7 cellular contexts compared by ENCODE assay signal in the genomic region with DNA sequence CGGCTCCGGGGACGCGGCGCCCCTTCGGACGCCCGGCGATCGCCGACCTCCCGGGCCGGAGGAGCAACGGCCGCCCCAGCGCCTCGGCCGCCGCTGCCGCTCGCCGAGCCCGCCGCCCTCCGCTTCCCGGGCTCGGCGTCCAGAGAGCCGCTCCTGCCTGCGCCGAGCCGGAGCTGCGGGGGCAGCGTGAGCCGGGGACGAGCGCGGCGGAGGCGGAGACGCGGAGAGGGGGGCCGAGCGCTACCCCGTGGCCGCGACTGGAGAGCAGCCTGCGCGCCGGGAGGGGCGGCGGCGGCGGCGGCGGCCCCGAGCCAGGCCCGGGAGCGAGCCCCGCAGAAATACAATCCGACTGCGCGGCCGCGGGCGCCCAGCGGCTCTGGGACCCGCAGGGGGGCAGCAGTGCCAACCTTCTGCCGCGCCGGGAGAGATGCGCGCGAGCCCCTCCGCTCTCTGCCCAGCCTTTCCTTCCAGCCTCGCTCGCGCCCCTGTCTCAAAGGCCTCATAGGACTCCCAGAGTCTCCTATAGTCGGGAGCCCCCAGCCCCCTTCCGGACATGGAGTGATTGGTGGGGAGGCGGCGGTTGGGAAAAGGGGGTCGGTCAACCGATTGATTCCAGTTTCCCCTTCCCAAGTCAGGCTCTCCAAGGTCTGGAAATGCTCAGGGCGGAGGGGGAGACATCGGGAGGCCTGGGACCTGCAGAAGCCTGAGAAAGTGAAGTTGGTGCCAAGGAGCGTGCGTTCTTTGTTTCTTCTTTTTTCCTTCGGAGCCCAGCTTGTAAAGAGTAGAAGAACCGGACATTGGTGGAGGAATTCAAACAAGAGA. TPM values are rescaled to one million over a fixed set of nuclear protein-coding genes. Genes with fewer than 3 reads are reported as not detected.
DNase-seq lines count a peak whose midpoint lies in the region; ATAC-seq and TF ChIP-seq lines count a peak whose summit lies in the region.

No MANE protein-coding gene starts in this region.

- ATAC-seq in Panc1 (peak; percentile 66), HG03469 (IDR thresholded peaks at IDR 0.05; ENCODE audit: unreplicated experiment) (no peak), GM19397 (IDR thresholded peaks at IDR 0.05; ENCODE audit: unreplicated experiment) (no peak)

- peak overlapping the region; percentile 18; the same call in 1 of the 2 replicates for H3K27ac ChIP-seq in HEK293 (ENCODE audit: extremely low read depth, low read depth, low read length)
- no peak overlapping the region for H3K27ac ChIP-seq in Panc1 (ENCODE audit: low read length)
- H3K27ac ChIP-seq in spleen: peak overlapping the region in 6 of 8 donors; percentile 29 to 76 (median 70)

- BruUV-seq in Panc1 (replicated peaks; lab: Mats Ljungman, UMichigan): no TSS peak

- CTCF ChIA-PET in HEK293 (lab: Yijun Ruan, JAX) (interaction anchor here (0.6 to 3.3 kb wide), 11 partner anchors 12 to 531 kb away, joined by 3 to 21 read pairs (median 3); no protein-coding TSS in a partner anchor), Panc1 (lab: Charles Lee) (no interaction called here)

- WGBS in spleen, 5 donors: 5 to 23% (median 9%) methylated on average over 22 to 90 of the region's 90 CpGs

- H3K4me1 ChIP-seq in HEK293 (ENCODE audit: control insufficient read depth, insufficient read depth, low read length) (no peaks in the 10 kb centered on the region), Panc1 (ENCODE audit: control insufficient read depth, insufficient read depth, low read length) (peaks cover 6% of the 10 kb centered on the region), spleen (peaks cover 13 to 67% (median 38%) of the 10 kb centered on the region in 6 donors)

- peak; percentile 61; the same call in 1 of the 2 replicates for TF ChIP-seq CTCF in HEK293 (tag by site-specific recombination; IDR thresholded peaks at IDR 0.05)
- TF ChIP-seq CTCF in Panc1 (IDR thresholded peaks at IDR 0.05): peak; percentile 69
- peak in 5 of 11 experiments; percentile 24 to 48 (median 33) for TF ChIP-seq CTCF in spleen (IDR thresholded peaks at IDR 0.05 in 8 of 11, conservative IDR thresholded peaks at IDR 0.05 in 3 of 11)

- H3K36me3 ChIP-seq in HEK293 (ENCODE audit: control insufficient read depth in 2 of 2, insufficient read depth in 1 of 2, low read length in 2 of 2): no peaks in the 10 kb centered on the region
- no peaks in the 10 kb centered on the region for H3K36me3 ChIP-seq in Panc1 (ENCODE audit: control insufficient read depth, insufficient read depth, low read length)
- no peaks in the 10 kb centered on the region for H3K36me3 ChIP-seq in spleen

- TF ChIP-seq POLR2A in spleen (IDR thresholded peaks at IDR 0.05): no peak

- in situ Hi-C loops in Panc1 (cut with HindIII; ENCODE audit: low pct_unique_long_range_greater_than_20kb, low sequenced_read_pairs): no loop called here

- H3K4me3 ChIP-seq in HEK293 (ENCODE audit: low read depth, low read length): peak overlapping the region; percentile 49
- H3K4me3 ChIP-seq in Panc1 (ENCODE audit: low read depth in 2 of 2, low read length in 2 of 2): peak overlapping the region in 1 of 2 experiments; percentile 38; a peak in 2 of 4 replicates
- peak overlapping the region; percentile 54 to 76 (median 64) for H3K4me3 ChIP-seq in spleen

- intact Hi-C loops in Panc1 (cut with micrococcal nuclease; ENCODE audit: unreplicated experiment) (loop anchor here (10.0 kb wide), 1 partner anchor 220 kb away; no protein-coding TSS in a partner anchor), spleen (cut with DNase I; ENCODE audit: low total_unique reads) (no loop called here)

- POLR2A ChIA-PET in HEK293 (lab: Yijun Ruan, JAX): interaction anchor here (1.6 kb wide), 1 partner anchor 559 kb away, joined by 5 read pairs; a partner anchor contains a TSS
- POLR2A ChIA-PET in Panc1 (lab: Charles Lee): no interaction called here

- H3K27me3 ChIP-seq in Panc1 (ENCODE audit: control insufficient read depth, insufficient read depth, low read length): peaks cover 45% of the 10 kb centered on the region
- H3K27me3 ChIP-seq in spleen (replicated peaks in 1 of 7): peaks cover 0 to 74% (median 28%) of the 10 kb centered on the region in 7 donors

- no peaks in the 10 kb centered on the region for H3K9me3 ChIP-seq in HEK293 (ENCODE audit: control insufficient read depth, insufficient read depth, low read depth, low read length)
- no peaks in the 10 kb centered on the region for H3K9me3 ChIP-seq in Panc1 (ENCODE audit: control insufficient read depth, insufficient read depth, low read depth, low read length)
- no peaks in the 10 kb centered on the region for H3K9me3 ChIP-seq in spleen

- DNase-seq in Panc1 (ENCODE audit: low read depth, low spot score) (no peak), astrocyte of the hippocampus (ENCODE audit: low read depth, low spot score) (peak; percentile 81), iris pigment epithelial cell (ENCODE audit: low read depth) (peak; percentile 55), spleen (peak; percentile 91)

TF ChIP-seq in HEK293, 187 proteins besides CTCF, POLR2A, EP300 and RAD21 (continues in another document):
- TF ChIP-seq BCL11B (tag by site-specific recombination; IDR thresholded peaks at IDR 0.05; ENCODE audit: low read depth) (no peak), ZNF366 (tag by site-specific recombination; conservative IDR thresholded peaks at IDR 0.05) (no peak), ZNF549 (tag by site-specific recombination; IDR thresholded peaks at IDR 0.05) (no peak), ZNF302 (tag by site-specific recombination; IDR thresholded peaks at IDR 0.05; ENCODE audit: low read depth) (no peak), ZNF23 (tag by site-specific recombination; IDR thresholded peaks at IDR 0.05; ENCODE audit: borderline replicate concordance) (no peak), ZNF624 (tag by site-specific recombination; IDR thresholded peaks at IDR 0.05) (no peak), SP2 (tag by site-specific recombination; IDR thresholded peaks at IDR 0.05) (no peak), ZNF146 (tag by site-specific recombination; IDR thresholded peaks at IDR 0.05) (no peak), ZNF768 (tag by site-specific recombination; IDR thresholded peaks at IDR 0.05) (no peak), ZNF658 (tag by site-specific recombination; IDR thresholded peaks at IDR 0.05) (no peak), ZNF335 (tag by site-specific recombination; conservative IDR thresholded peaks at IDR 0.05) (no peak; the same call in 1 of the 2 replicates), ZNF660 (tag by site-specific recombination; IDR thresholded peaks at IDR 0.05) (0 out of 2 replicates have a peak, but pooled peaks have one; percentile 42)
- TF ChIP-seq, protein P1, sequence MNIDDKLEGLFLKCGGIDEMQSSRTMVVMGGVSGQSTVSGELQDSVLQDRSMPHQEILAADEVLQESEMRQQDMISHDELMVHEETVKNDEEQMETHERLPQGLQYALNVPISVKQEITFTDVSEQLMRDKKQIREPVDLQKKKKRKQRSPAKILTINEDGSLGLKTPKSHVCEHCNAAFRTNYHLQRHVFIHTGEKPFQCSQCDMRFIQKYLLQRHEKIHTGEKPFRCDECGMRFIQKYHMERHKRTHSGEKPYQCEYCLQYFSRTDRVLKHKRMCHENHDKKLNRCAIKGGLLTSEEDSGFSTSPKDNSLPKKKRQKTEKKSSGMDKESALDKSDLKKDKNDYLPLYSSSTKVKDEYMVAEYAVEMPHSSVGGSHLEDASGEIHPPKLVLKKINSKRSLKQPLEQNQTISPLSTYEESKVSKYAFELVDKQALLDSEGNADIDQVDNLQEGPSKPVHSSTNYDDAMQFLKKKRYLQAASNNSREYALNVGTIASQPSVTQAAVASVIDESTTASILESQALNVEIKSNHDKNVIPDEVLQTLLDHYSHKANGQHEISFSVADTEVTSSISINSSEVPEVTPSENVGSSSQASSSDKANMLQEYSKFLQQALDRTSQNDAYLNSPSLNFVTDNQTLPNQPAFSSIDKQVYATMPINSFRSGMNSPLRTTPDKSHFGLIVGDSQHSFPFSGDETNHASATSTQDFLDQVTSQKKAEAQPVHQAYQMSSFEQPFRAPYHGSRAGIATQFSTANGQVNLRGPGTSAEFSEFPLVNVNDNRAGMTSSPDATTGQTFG (tag by site-specific recombination; IDR thresholded peaks at IDR 0.05; ENCODE audit: borderline replicate concordance): no peak
- TF ChIP-seq, protein P2, sequence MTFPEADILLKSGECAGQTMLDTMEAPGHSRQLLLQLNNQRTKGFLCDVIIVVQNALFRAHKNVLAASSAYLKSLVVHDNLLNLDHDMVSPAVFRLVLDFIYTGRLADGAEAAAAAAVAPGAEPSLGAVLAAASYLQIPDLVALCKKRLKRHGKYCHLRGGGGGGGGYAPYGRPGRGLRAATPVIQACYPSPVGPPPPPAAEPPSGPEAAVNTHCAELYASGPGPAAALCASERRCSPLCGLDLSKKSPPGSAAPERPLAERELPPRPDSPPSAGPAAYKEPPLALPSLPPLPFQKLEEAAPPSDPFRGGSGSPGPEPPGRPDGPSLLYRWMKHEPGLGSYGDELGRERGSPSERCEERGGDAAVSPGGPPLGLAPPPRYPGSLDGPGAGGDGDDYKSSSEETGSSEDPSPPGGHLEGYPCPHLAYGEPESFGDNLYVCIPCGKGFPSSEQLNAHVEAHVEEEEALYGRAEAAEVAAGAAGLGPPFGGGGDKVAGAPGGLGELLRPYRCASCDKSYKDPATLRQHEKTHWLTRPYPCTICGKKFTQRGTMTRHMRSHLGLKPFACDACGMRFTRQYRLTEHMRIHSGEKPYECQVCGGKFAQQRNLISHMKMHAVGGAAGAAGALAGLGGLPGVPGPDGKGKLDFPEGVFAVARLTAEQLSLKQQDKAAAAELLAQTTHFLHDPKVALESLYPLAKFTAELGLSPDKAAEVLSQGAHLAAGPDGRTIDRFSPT (tag by site-specific recombination; IDR thresholded peaks at IDR 0.05): no peak
- TF ChIP-seq, protein P3, sequence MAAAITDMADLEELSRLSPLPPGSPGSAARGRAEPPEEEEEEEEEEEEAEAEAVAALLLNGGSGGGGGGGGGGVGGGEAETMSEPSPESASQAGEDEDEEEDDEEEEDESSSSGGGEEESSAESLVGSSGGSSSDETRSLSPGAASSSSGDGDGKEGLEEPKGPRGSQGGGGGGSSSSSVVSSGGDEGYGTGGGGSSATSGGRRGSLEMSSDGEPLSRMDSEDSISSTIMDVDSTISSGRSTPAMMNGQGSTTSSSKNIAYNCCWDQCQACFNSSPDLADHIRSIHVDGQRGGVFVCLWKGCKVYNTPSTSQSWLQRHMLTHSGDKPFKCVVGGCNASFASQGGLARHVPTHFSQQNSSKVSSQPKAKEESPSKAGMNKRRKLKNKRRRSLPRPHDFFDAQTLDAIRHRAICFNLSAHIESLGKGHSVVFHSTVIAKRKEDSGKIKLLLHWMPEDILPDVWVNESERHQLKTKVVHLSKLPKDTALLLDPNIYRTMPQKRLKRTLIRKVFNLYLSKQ (tag by site-specific recombination; IDR thresholded peaks at IDR 0.05; ENCODE audit: borderline replicate concordance): no peak

RNA-seq across cellular contexts. Expression of a gene that starts 1.0 kb away (rescaled TPM):
- total RNA-seq in Panc1 (2021; ENCODE audit: unreplicated experiment) (0.41 TPM), spleen (10 to 100 TPM in 5 of 7 donors, 1 to 10 TPM in 2; 9.2 to 16.5 (median 10.8) TPM)
- 0.39 TPM for polyA plus RNA-seq in Panc1 (2012; ENCODE audit: insufficient read length)
- polyA plus RNA-seq in spleen: under 1 TPM; 0.86 to 1.00 (median 0.96) TPM
